8 cellular contexts compared by ENCODE assay signal in the genomic region with DNA sequence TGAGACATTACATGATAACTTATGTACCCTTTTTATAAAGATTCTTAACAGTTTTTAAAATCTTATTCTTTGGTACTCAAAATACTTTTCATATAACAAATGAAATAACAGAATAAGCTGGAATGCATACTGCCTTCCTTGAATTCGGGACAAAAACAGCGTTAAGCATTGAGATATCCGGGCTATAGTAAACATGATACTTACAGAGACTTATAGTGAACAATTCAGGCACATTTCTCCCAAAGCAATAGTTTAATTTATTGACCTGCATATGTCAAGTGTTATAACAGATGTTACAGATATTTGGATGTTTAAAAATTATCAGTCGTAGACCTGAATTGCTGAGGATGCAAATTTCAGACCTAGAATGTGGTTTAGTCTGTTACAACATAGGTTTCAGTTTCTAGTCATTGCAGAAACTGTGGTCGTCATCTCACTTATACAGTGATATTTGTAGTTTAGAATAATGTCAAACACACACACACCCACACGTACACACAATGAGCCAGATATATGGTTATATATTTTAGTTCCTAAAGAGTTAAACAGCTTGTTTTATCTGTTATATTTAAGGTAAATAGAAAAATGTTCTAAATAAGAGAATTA.
DNase-seq lines count a peak whose midpoint lies in the region; ATAC-seq and TF ChIP-seq lines count a peak whose summit lies in the region.

No MANE protein-coding gene starts in this region.

- H3K36me3 ChIP-seq in mesendoderm (ENCODE audit: control insufficient read depth, insufficient read depth, low read length) (no peaks in the 10 kb centered on the region), Caco-2 (ENCODE audit: control insufficient read depth, insufficient read depth, low read length) (no peaks in the 10 kb centered on the region)

- H2BK120ac ChIP-seq in mesendoderm (ENCODE audit: low read depth, low read length): no peak overlapping the region

- H3K27ac Mint-ChIP-seq in Caco-2 (ENCODE audit: unreplicated experiment): no peak overlapping the region

- no peak overlapping the region for H3K4me3 Mint-ChIP-seq in Caco-2 (ENCODE audit: unreplicated experiment)

- H3K9me3 Mint-ChIP-seq in Caco-2 (ENCODE audit: unreplicated experiment): no peaks in the 10 kb centered on the region

- H3K79me1 ChIP-seq in mesendoderm (ENCODE audit: low read length): no peaks in the 10 kb centered on the region

- POLR2A ChIA-PET in GM10248 (lab: Yijun Ruan, JAX): no interaction called here
- POLR2A ChIA-PET in Caco-2 (lab: Charles Lee): no interaction called here

- H2BK15ac ChIP-seq in mesendoderm (replicated peaks; ENCODE audit: low read depth): no peak overlapping the region

- no peak for TF ChIP-seq CTCF in GM10248 (IDR thresholded peaks at IDR 0.05; ENCODE audit: control extremely low read depth, extremely low read depth, low read depth, missing control alignments)
- TF ChIP-seq CTCF in choroid plexus epithelial cell (conservative IDR thresholded peaks at IDR 0.05; ENCODE audit: low read depth, low read length): no peak
- no peak for TF ChIP-seq CTCF in Caco-2 (IDR thresholded peaks at IDR 0.05; ENCODE audit: insufficient read depth in 1 of 2, low read depth in 1 of 2, low read length in 1 of 2, severe bottlenecking in 1 of 2, unreplicated experiment in 1 of 2)

- H3K36me3 Mint-ChIP-seq in Caco-2 (ENCODE audit: insufficient read depth, unreplicated experiment): peaks cover 5% of the 10 kb centered on the region

- no peak overlapping the region for H3K23ac ChIP-seq in mesendoderm (ENCODE audit: low read length)

- H3K27me3 ChIP-seq in mesendoderm (ENCODE audit: insufficient read depth, low read length, poor library complexity): no peaks in the 10 kb centered on the region
- no peaks in the 10 kb centered on the region for H3K27me3 ChIP-seq in Caco-2 (replicated peaks; ENCODE audit: control insufficient read depth, insufficient read depth, low read length)

- no peak overlapping the region for H2AK5ac ChIP-seq in mesendoderm (ENCODE audit: low read length)

- no TSS peak for BruUV-seq in Caco-2 (replicated peaks; lab: Mats Ljungman, UMichigan)

- no peak overlapping the region for H3K56ac ChIP-seq in mesendoderm (ENCODE audit: low read length)

- peaks cover 4% of the 10 kb centered on the region for H3K4me1 ChIP-seq in mesendoderm (ENCODE audit: control insufficient read depth, low read depth, low read length)
- no peaks in the 10 kb centered on the region for H3K4me1 ChIP-seq in Caco-2

- H3K4me2 ChIP-seq in mesendoderm (ENCODE audit: low read length): no peak overlapping the region

- no peak overlapping the region for H3K27ac ChIP-seq in mesendoderm (ENCODE audit: low read depth, low read length)

- intact Hi-C loops in Caco-2 (cut with micrococcal nuclease; ENCODE audit: unreplicated experiment): no loop called here

- no peak overlapping the region for H3K18ac ChIP-seq in mesendoderm (ENCODE audit: low read length)

- H3K4me1 Mint-ChIP-seq in Caco-2 (ENCODE audit: low read depth, unreplicated experiment): no peaks in the 10 kb centered on the region

- ATAC-seq in GM21381 (IDR thresholded peaks at IDR 0.05; ENCODE audit: unreplicated experiment) (peak; percentile 98), HG03571 (IDR thresholded peaks at IDR 0.05; ENCODE audit: unreplicated experiment) (peak; percentile 98)

- peak; percentile 57 for DNase-seq in GM10248 (ENCODE audit: extremely low spot score)
- peak; percentile 64 for DNase-seq in choroid plexus epithelial cell (ENCODE audit: low read depth)
- no peak for DNase-seq in mesendoderm
- no peak for DNase-seq in COLO829 (ENCODE audit: low spot score)
- no peak for DNase-seq in Caco-2
- no peak for DNase-seq in activated CD8-positive, alpha-beta memory T cell treated with anti-CD3 and anti-CD28 coated beads, Interleukin-2, amount 50 U/mL, for 4 hours

- H3K4me3 ChIP-seq in choroid plexus epithelial cell (ENCODE audit: low read depth, low read length) (peak overlapping the region; percentile 34), mesendoderm (ENCODE audit: low read length) (no peak overlapping the region), Caco-2 (ENCODE audit: low read depth, low read length) (no peak overlapping the region)

- no peak overlapping the region for H3K9ac ChIP-seq in mesendoderm (ENCODE audit: low read length)

- H4K8ac ChIP-seq in mesendoderm (ENCODE audit: low read depth, low read length): no peak overlapping the region

- no peak overlapping the region for H2BK5ac ChIP-seq in mesendoderm (ENCODE audit: low read length)

- H3K9me3 ChIP-seq in Caco-2: no peaks in the 10 kb centered on the region

- H3K4ac ChIP-seq in mesendoderm (ENCODE audit: low read depth, low read length): no peak overlapping the region

- no peaks in the 10 kb centered on the region for H3K27me3 Mint-ChIP-seq in Caco-2 (ENCODE audit: insufficient read depth, unreplicated experiment)

- no peak overlapping the region for H4K5ac ChIP-seq in mesendoderm (ENCODE audit: low read length)

- H3K79me2 ChIP-seq in mesendoderm (ENCODE audit: control insufficient read depth, insufficient read depth, low read length): no peaks in the 10 kb centered on the region

- CTCF ChIA-PET in GM10248 (lab: Yijun Ruan, JAX): interaction anchor here (1.5 to 1.6 kb wide), 3 partner anchors 10 to 61 kb away, joined by 4 read pairs; no protein-coding TSS in a partner anchor
- CTCF ChIA-PET in Caco-2 (lab: Charles Lee): no interaction called here

- WGBS in mesendoderm (ENCODE audit: extremely low coverage, insufficient coverage, low lambda C conversion rate): no CpG with 5 or more reads among the region's 6 CpGs

Comparison
In these comparisons a context has a peak if more than half of its experiments do, and no peak if none do; other contexts are left out.
1. DNase-seq: peak in GM10248 (single experiment) and choroid plexus epithelial cell (single experiment); none in mesendoderm (single experiment), COLO829 (single experiment), Caco-2 (0 of 2) and activated CD8-positive, alpha-beta memory T cell treated with anti-CD3 and anti-CD28 coated beads, Interleukin-2, amount 50 U/mL, for 4 hours (single experiment).